In the genomic region with DNA sequence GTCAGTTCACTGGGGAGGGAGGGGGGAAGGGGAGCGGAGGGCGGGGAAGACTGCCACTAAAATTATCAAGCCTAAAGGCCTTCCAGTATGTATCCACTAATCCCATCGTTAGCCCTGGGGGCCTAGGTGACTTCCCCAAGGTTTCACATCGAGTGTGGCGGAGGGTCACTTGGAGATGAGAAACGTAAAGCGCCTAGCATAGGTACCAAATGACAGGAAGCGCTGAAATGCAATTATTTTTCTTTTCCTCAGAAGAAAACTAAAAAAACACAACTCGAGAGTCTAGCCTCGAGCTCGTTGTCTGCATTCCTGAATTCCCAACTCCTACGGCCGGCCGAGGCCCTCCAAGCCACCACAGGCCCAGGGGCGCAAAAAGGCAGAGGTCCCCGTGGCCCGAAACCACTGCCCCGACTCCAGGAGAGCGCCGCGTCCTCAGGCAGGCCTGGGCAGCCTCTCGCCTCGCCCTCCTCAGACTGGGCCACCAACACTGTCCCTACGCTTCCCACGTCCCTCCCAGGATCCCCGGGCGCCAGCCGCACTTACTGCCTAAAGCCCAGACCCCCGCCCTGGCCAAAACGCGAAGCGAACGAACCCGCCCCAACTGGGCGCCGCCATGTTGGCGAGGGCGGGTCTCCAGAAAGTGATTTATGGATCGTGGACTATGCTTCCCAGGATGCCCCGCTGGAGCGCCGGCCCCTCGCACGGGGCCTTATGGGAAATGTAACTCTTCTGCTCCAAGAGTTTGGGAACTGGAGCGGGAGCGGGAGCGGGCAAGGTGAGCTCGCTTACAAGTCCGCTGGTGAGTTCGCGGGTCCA, we compare ENCODE assay signal across 8 cellular contexts. TPM values are rescaled to one million over a fixed set of nuclear protein-coding genes. Genes with fewer than 3 reads are reported as not detected.
DNase-seq lines count a peak whose midpoint lies in the region; ATAC-seq and TF ChIP-seq lines count a peak whose summit lies in the region.

A gene with protein sequence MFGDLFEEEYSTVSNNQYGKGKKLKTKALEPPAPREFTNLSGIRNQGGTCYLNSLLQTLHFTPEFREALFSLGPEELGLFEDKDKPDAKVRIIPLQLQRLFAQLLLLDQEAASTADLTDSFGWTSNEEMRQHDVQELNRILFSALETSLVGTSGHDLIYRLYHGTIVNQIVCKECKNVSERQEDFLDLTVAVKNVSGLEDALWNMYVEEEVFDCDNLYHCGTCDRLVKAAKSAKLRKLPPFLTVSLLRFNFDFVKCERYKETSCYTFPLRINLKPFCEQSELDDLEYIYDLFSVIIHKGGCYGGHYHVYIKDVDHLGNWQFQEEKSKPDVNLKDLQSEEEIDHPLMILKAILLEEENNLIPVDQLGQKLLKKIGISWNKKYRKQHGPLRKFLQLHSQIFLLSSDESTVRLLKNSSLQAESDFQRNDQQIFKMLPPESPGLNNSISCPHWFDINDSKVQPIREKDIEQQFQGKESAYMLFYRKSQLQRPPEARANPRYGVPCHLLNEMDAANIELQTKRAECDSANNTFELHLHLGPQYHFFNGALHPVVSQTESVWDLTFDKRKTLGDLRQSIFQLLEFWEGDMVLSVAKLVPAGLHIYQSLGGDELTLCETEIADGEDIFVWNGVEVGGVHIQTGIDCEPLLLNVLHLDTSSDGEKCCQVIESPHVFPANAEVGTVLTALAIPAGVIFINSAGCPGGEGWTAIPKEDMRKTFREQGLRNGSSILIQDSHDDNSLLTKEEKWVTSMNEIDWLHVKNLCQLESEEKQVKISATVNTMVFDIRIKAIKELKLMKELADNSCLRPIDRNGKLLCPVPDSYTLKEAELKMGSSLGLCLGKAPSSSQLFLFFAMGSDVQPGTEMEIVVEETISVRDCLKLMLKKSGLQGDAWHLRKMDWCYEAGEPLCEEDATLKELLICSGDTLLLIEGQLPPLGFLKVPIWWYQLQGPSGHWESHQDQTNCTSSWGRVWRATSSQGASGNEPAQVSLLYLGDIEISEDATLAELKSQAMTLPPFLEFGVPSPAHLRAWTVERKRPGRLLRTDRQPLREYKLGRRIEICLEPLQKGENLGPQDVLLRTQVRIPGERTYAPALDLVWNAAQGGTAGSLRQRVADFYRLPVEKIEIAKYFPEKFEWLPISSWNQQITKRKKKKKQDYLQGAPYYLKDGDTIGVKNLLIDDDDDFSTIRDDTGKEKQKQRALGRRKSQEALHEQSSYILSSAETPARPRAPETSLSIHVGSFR (minus strand): TSS at position 642 of the 816 bp plus-strand sequence. CDS start 1,228 bp downstream, outside the sequence.

- peak; percentile 81 for DNase-seq in NCI-H2171 treated with DMSO at 0.1 percent for 48 hours (lab: John Stamatoyannopoulos, UW)
- DNase-seq in activated CD4-positive, CD25-positive, alpha-beta regulatory T cell (lab: John Stamatoyannopoulos, UW) = peak; percentile 23 to 34 (median 31)
- peak; percentile 33 for DNase-seq in central memory CD4-positive, alpha-beta T cell
- peak; percentile 83 for DNase-seq in inferior parietal cortex (ENCODE audit: extremely low spot score)
- DNase-seq in smooth muscle cell (lab: John Stamatoyannopoulos, UW; ENCODE audit: unreplicated experiment) = peak; percentile 65

- no peaks in the 10 kb centered on the region for H3K27me3 ChIP-seq in smooth muscle cell (ENCODE audit: low read depth)

- no peaks in the 10 kb centered on the region for H3K9me3 ChIP-seq in smooth muscle cell (replicated peaks; ENCODE audit: low read depth)

- under 1% methylated on average over 51 of the region's 51 CpGs for WGBS in smooth muscle cell (ENCODE audit: low lambda C conversion rate)

- peak; percentile 71 for TF ChIP-seq POLR2A in GM15510 (IDR thresholded peaks at IDR 0.05; ENCODE audit: borderline replicate concordance, extremely low read depth, insufficient read length)

- ATAC-seq in HG03045 (IDR thresholded peaks at IDR 0.05; ENCODE audit: unreplicated experiment) (peak; percentile 80), HG03457 (IDR thresholded peaks at IDR 0.05; ENCODE audit: unreplicated experiment) (no peak)

- no peaks in the 10 kb centered on the region for H3K79me2 ChIP-seq in smooth muscle cell (ENCODE audit: low read depth)

- peak within 1 kb of the TSS; percentile 89 for H3K4me2 ChIP-seq in smooth muscle cell

- H3K4me3 ChIP-seq in smooth muscle cell = peak within 1 kb of the TSS; percentile 69

- peak within 1 kb of the TSS; percentile 92 for H3K9ac ChIP-seq in smooth muscle cell (ENCODE audit: low read depth)

- no peaks in the 10 kb centered on the region for H3K36me3 ChIP-seq in smooth muscle cell (ENCODE audit: low read depth)

- peaks cover 19% of the 10 kb centered on the region for H3K4me1 ChIP-seq in smooth muscle cell (ENCODE audit: low read depth)

- TF ChIP-seq CTCF in smooth muscle cell (IDR thresholded peaks at IDR 0.05; ENCODE audit: borderline replicate concordance, insufficient read depth, poor library complexity, severe bottlenecking) = no peak

- peak within 1 kb of the TSS; percentile 65 for H2AFZ ChIP-seq in smooth muscle cell (ENCODE audit: low read depth)

- peak within 1 kb of the TSS; percentile 91 for H3K27ac ChIP-seq in smooth muscle cell (ENCODE audit: low read depth)

- H4K20me1 ChIP-seq in smooth muscle cell (ENCODE audit: low read depth) = no peaks in the 10 kb centered on the region

- H3F3A ChIP-seq in smooth muscle cell (ENCODE audit: low read depth) = peaks cover 12% of the 10 kb centered on the region

RNA-seq across cellular contexts. Expression of the gene that starts here (rescaled TPM):
- 18.0 and 23.6 TPM in 2 replicates for total RNA-seq in smooth muscle cell
- polyA plus RNA-seq in smooth muscle cell = 9.4 and 16.4 TPM in 2 replicates

Comparison
In these comparisons a context has a peak if more than half of its experiments do, and no peak if none do; other contexts are left out.
1. DNase-seq: peak in every context shown above with its lines; median percentile 83 in inferior parietal cortex; 81 in NCI-H2171 treated with DMSO at 0.1 percent for 48 hours; 65 in smooth muscle cell; 33 in central memory CD4-positive, alpha-beta T cell; 31 in activated CD4-positive, CD25-positive, alpha-beta regulatory T cell.